In genomic region chr22:24188705-24189248, GRCh38 we compare ENCODE assay signal across 1 cellular context.
TF ChIP-seq lines count a peak whose summit lies in the region.

No MANE protein-coding gene starts in this region.

TF ChIP-seq in HepG2, 621 proteins besides CTCF, POLR2A, EP300 and RAD21:
- TF ChIP-seq ZNF850 (CRISPR knock-in tag; conservative IDR thresholded peaks at IDR 0.05) (no peak), ZNF564 (CRISPR knock-in tag; IDR thresholded peaks at IDR 0.05) (no peak), SNAPC4 (CRISPR knock-in tag; IDR thresholded peaks at IDR 0.05) (no peak), SP1 (IDR thresholded peaks at IDR 0.05) (no peak), SP1 (CRISPR knock-in tag; IDR thresholded peaks at IDR 0.05) (no peak), SOX5 (CRISPR knock-in tag; IDR thresholded peaks at IDR 0.05; ENCODE audit: borderline replicate concordance) (no peak), ERF (CRISPR knock-in tag; IDR thresholded peaks at IDR 0.05) (no peak), MATR3 (CRISPR knock-in tag; IDR thresholded peaks at IDR 0.05) (no peak), ZNF691 (CRISPR knock-in tag; IDR thresholded peaks at IDR 0.05; ENCODE audit: borderline replicate concordance, low read depth) (no peak), TAF15 (IDR thresholded peaks at IDR 0.05; ENCODE audit: low read depth, low read length, poor library complexity, severe bottlenecking) (no peak), HNF4G (IDR thresholded peaks at IDR 0.05; ENCODE audit: borderline replicate concordance, low read depth, low read length) (no peak), HNF4G (CRISPR knock-in tag; IDR thresholded peaks at IDR 0.05; ENCODE audit: borderline replicate concordance, low read depth) (no peak), ZNF788 (CRISPR knock-in tag; IDR thresholded peaks at IDR 0.05; ENCODE audit: borderline replicate concordance) (no peak), TRAFD1 (CRISPR knock-in tag; IDR thresholded peaks at IDR 0.05; ENCODE audit: borderline replicate concordance) (no peak), GLI4 (CRISPR knock-in tag; IDR thresholded peaks at IDR 0.05; ENCODE audit: borderline replicate concordance) (no peak), SP2 (CRISPR knock-in tag; IDR thresholded peaks at IDR 0.05) (no peak)
- TF ChIP-seq, protein P1, sequence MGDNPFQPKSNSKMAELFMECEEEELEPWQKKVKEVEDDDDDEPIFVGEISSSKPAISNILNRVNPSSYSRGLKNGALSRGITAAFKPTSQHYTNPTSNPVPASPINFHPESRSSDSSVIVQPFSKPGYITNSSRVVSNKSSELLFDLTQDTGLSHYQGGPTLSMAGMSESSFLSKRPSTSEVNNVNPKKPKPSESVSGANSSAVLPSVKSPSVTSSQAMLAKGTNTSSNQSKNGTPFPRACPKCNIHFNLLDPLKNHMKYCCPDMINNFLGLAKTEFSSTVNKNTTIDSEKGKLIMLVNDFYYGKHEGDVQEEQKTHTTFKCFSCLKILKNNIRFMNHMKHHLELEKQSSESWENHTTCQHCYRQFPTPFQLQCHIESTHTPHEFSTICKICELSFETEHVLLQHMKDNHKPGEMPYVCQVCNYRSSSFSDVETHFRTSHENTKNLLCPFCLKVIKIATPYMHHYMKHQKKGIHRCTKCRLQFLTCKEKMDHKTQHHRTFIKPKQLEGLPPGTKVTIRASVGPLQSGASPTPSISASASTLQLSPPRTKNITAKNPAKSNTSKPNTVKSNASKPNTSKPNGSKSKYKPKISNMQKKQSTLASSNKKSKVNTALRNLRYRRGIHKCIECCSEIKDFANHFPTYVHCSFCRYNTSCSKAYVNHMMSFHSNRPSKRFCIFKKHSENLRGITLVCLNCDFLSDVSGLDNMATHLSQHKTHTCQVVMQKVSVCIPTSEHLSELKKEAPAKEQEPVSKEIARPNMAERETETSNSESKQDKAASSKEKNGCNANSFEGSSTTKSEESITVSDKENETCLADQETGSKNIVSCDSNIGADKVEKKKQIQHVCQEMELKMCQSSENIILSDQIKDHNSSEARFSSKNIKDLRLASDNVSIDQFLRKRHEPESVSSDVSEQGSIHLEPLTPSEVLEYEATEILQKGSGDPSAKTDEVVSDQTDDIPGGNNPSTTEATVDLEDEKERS (CRISPR knock-in tag; IDR thresholded peaks at IDR 0.05) = no peak
- TF ChIP-seq, protein P2, sequence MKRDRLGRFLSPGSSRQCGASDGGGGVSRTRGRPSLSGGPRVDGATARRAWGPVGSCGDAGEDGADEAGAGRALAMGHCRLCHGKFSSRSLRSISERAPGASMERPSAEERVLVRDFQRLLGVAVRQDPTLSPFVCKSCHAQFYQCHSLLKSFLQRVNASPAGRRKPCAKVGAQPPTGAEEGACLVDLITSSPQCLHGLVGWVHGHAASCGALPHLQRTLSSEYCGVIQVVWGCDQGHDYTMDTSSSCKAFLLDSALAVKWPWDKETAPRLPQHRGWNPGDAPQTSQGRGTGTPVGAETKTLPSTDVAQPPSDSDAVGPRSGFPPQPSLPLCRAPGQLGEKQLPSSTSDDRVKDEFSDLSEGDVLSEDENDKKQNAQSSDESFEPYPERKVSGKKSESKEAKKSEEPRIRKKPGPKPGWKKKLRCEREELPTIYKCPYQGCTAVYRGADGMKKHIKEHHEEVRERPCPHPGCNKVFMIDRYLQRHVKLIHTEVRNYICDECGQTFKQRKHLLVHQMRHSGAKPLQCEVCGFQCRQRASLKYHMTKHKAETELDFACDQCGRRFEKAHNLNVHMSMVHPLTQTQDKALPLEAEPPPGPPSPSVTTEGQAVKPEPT (CRISPR knock-in tag; IDR thresholded peaks at IDR 0.05; ENCODE audit: low read depth) = no peak
